In genomic region chr6:160080097-160080496, GRCh38 we compare ENCODE assay signal across 21 cellular contexts. TPM values are rescaled to one million over a fixed set of nuclear protein-coding genes. Genes with fewer than 3 reads are reported as not detected.
A peak's percentile ranks its signal among the peaks of the same experiment; 100 is the strongest.
DNase-seq lines count a peak whose midpoint lies in the region; TF ChIP-seq lines count a peak whose summit lies in the region.
"Had no signal": no experiment of that assay in that cellular context is flagged by ENCODE, and none has a peak within 500 bp of the region (broad histone marks: within the 10 kb centered on the region; RNA-seq: fewer than 3 reads in every experiment).

No MANE protein-coding gene starts in this region.

- H3K4me1 ChIP-seq in liver (ENCODE audit: control insufficient read depth in 4 of 4, insufficient read depth in 4 of 4, low read length in 3 of 4): peaks cover 10 to 34% (median 20%) of the 10 kb centered on the region in 4 donors
- H3K4me1 ChIP-seq: Caco-2 had no signal

- peaks cover 3 to 46% (median 31%) of the 10 kb centered on the region in 4 donors for H3K36me3 ChIP-seq in liver (ENCODE audit: control insufficient read depth in 4 of 4, insufficient read depth in 3 of 4, low read depth in 1 of 4, low read length in 3 of 4)

- 0 out of 2 replicates have a peak overlapping the region, but pooled peaks have one; percentile 0 for H3K27ac ChIP-seq in RWPE1
- H3K27ac ChIP-seq in liver (ENCODE audit: low read depth in 1 of 2, low read length in 2 of 2): peak overlapping the region; percentile 51 to 75
- H3K27ac ChIP-seq: C4-2B, GM23248, HL-60 had no signal

- WGBS in liver: 80% methylated on average over 17 of the region's 17 CpGs

- no peak overlapping the region for H3K4me3 ChIP-seq in liver (ENCODE audit: low read depth in 1 of 3, low read length in 3 of 3)
- H3K4me3 ChIP-seq: GM23248, K562 had no signal

- H3K27me3 Mint-ChIP-seq in Calu3 (ENCODE audit: unreplicated experiment) (no peaks in the 10 kb centered on the region), progenitor cell of endocrine pancreas (no peaks in the 10 kb centered on the region)
- H3K27me3 Mint-ChIP-seq: CD4-positive, alpha-beta T cell had no signal

- intact Hi-C loops in Calu3 (cut with micrococcal nuclease; ENCODE audit: unreplicated experiment): no loop called here

- POLR2A ChIA-PET in RWPE1 (lab: Yijun Ruan, JAX; ENCODE audit: low non-redundant PET): no interaction called here

- DNase-seq in Calu3 (no peak), RWPE1 (ENCODE audit: low spot score) (no peak), progenitor cell of endocrine pancreas (ENCODE audit: low spot score, unreplicated experiment) (no peak), KBM-7 (no peak), NCI-H187 (lab: John Stamatoyannopoulos, UW) (no peak), GM10266 (ENCODE audit: extremely low spot score) (no peak)
- DNase-seq: ACHN; AML-193; Caco-2; CD4-positive, alpha-beta T cell; DMS153; DMS79; GDM1; GM23248; HCEC 1CT; IMR-90 had no signal

- no peaks in the 10 kb centered on the region for H3K9me3 Mint-ChIP-seq in Calu3 (ENCODE audit: low read depth, unreplicated experiment)
- H3K9me3 Mint-ChIP-seq in progenitor cell of endocrine pancreas (ENCODE audit: low read depth): peaks cover 3% of the 10 kb centered on the region
- H3K9me3 Mint-ChIP-seq: CD4-positive, alpha-beta T cell had no signal

- in situ Hi-C loops in KBM-7 (cut with MboI; ENCODE audit: low pct_unique_long_range_greater_than_20kb, low sequenced_read_pairs): no loop called here

- TF ChIP-seq CTCF in Calu3 (IDR thresholded peaks at IDR 0.05; ENCODE audit: unreplicated experiment) (no peak), RWPE1 (conservative IDR thresholded peaks at IDR 0.05; ENCODE audit: low read depth) (no peak), liver (IDR thresholded peaks at IDR 0.05; ENCODE audit: low read depth, low read length, missing input control) (no peak), progenitor cell of endocrine pancreas (IDR thresholded peaks at IDR 0.05; ENCODE audit: unreplicated experiment) (no peak), GM10266 (IDR thresholded peaks at IDR 0.05; ENCODE audit: control insufficient read depth, insufficient read depth, low read depth, missing control alignments) (no peak)

- H3K4me3 Mint-ChIP-seq in Calu3 (ENCODE audit: low read depth, unreplicated experiment) (no peak overlapping the region), progenitor cell of endocrine pancreas (ENCODE audit: low read depth) (no peak overlapping the region)
- H3K4me3 Mint-ChIP-seq: CD4-positive, alpha-beta T cell had no signal

- TF ChIP-seq RAD21 in liver (IDR thresholded peaks at IDR 0.05): no peak

- H3K36me3 Mint-ChIP-seq in Calu3 (ENCODE audit: insufficient read depth, unreplicated experiment): peaks cover 22% of the 10 kb centered on the region
- peaks cover 51% of the 10 kb centered on the region for H3K36me3 Mint-ChIP-seq in progenitor cell of endocrine pancreas (ENCODE audit: insufficient read depth)

- H3K9me3 ChIP-seq in liver (ENCODE audit: control insufficient read depth in 4 of 4, low read length in 3 of 4): no peaks in the 10 kb centered on the region
- H3K9me3 ChIP-seq: Caco-2 had no signal

- no peaks in the 10 kb centered on the region for H3K27me3 ChIP-seq in liver (ENCODE audit: control insufficient read depth in 4 of 4, insufficient read depth in 4 of 4, low read length in 3 of 4)

- H3K27ac Mint-ChIP-seq in Calu3 (ENCODE audit: unreplicated experiment) (peak overlapping the region; percentile 18), progenitor cell of endocrine pancreas (peak overlapping the region; percentile 52)
- H3K27ac Mint-ChIP-seq: CD4-positive, alpha-beta T cell had no signal

- CTCF ChIA-PET in Calu3 (lab: Charles Lee) (no interaction called here), RWPE1 (lab: Yijun Ruan, JAX) (no interaction called here)

- peak overlapping the region in 1 of 2 donors; percentile 1 for H3K9ac ChIP-seq in liver (ENCODE audit: low read depth in 1 of 2, low read length in 2 of 2)
- H3K9ac ChIP-seq: GM23248 had no signal

- BruUV-seq in Calu3 (replicated peaks; lab: Mats Ljungman, UMichigan): no TSS peak

- peaks cover 11% of the 10 kb centered on the region for H3K4me1 Mint-ChIP-seq in Calu3 (ENCODE audit: low read depth, unreplicated experiment)
- peaks cover 2% of the 10 kb centered on the region for H3K4me1 Mint-ChIP-seq in progenitor cell of endocrine pancreas (ENCODE audit: low read depth)

TF ChIP-seq in liver, 16 proteins besides CTCF, POLR2A, EP300 and RAD21:
- TF ChIP-seq HNF4A (conservative IDR thresholded peaks at IDR 0.05): no peak
- no peak for TF ChIP-seq TAF1 (conservative IDR thresholded peaks at IDR 0.05)
- TF ChIP-seq GABPA (IDR thresholded peaks at IDR 0.05 in 1 of 2, conservative IDR thresholded peaks at IDR 0.05 in 1 of 2): no peak

RNA-seq across cellular contexts. Expression of gene SLC22A1, which starts 41.5 kb away (rescaled TPM):
- 4.5 and 5.0 TPM in 2 replicates for total RNA-seq in Calu3 (2022)
- 100 to 1,000 TPM in 1 of 2 donors, under 1 TPM in 1; 0.79 to 407 TPM for total RNA-seq in liver
- 1,000 to 10,000 TPM in 1 of 2 donors, 100 to 1,000 TPM in 1; 471 to 1,107 TPM for polyA plus RNA-seq in liver
- total RNA-seq in progenitor cell of endocrine pancreas: 2.4 and 3.0 TPM in 2 replicates
- total RNA-seq: GM23248, H4, IMR-90 had no signal
- polyA plus RNA-seq: GM23248 had no signal
